In the genomic region with DNA sequence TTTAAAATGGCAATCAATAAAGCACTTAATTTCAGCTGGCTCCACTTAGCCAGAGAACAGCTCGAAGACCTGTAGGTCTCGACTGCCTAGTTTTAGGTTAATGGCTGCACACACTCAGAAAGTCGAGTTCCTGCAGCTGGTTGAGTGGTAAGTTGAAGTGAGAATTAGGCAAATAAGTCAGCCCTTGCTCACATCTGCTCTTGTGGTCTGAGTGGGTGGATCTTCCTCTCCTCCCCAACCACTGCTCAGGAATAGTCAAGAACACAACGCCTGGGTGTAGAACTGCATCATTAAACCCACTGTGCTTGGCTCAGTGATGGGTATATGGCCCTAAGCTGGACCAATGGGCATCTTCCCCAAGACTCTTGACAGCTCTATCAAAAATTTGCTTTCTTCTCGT, we compare ENCODE assay signal across 9 cellular contexts. TPM values are rescaled to one million over a fixed set of nuclear protein-coding genes. Genes with fewer than 3 reads are reported as not detected.
DNase-seq lines count a peak whose midpoint lies in the region; ATAC-seq and TF ChIP-seq lines count a peak whose summit lies in the region.
"Had no signal": no experiment of that assay in that cellular context is flagged by ENCODE, and none has a peak within 500 bp of the region (broad histone marks: within the 10 kb centered on the region; RNA-seq: fewer than 3 reads in every experiment).

No MANE protein-coding gene starts in this region.

- no peak for TF ChIP-seq CTCF in brain microvascular endothelial cell (IDR thresholded peaks at IDR 0.05; ENCODE audit: low read depth, low read length, missing control alignments)

- no peak overlapping the region for H3K27ac ChIP-seq in brain microvascular endothelial cell
- H3K27ac ChIP-seq: C4-2B had no signal

- peak; percentile 68 for ATAC-seq in HG03039 (IDR thresholded peaks at IDR 0.05; ENCODE audit: unreplicated experiment)
- ATAC-seq in T-helper 17 cell: peak; percentile 77
- peak; percentile 74 to 82 for ATAC-seq in stimulated activated naive B cell treated with anti-CD40 and anti-IgM and Interleukin-4, amounts not matched to agents 10 μg/mL and 1 μg/mL and 100 μg/mL, for 72 hours (replicated peaks)

- no peaks in the 10 kb centered on the region for H3K36me3 Mint-ChIP-seq in T-helper 17 cell (ENCODE audit: low read depth)
- peaks cover 0 to 6% of the 10 kb centered on the region in 2 donors for H3K36me3 Mint-ChIP-seq in stimulated activated naive B cell treated with anti-CD40 and anti-IgM and Interleukin-4, amounts not matched to agents 10 μg/mL and 1 μg/mL and 100 μg/mL, for 72 hours

- H3K4me3 ChIP-seq in brain microvascular endothelial cell (ENCODE audit: low read depth, low read length): no peak overlapping the region

- in situ Hi-C loops in brain microvascular endothelial cell (cut with HindIII; ENCODE audit: low pct_ligation_motif_present, low sequenced_read_pairs): no loop called here

- H3K27ac Mint-ChIP-seq in T-helper 17 cell: peak overlapping the region; percentile 76
- peak overlapping the region; percentile 61 for H3K27ac Mint-ChIP-seq in stimulated activated naive B cell treated with anti-CD40 and anti-IgM and Interleukin-4, amounts not matched to agents 10 μg/mL and 1 μg/mL and 100 μg/mL, for 72 hours

- H3K4me1 Mint-ChIP-seq in T-helper 17 cell: peaks cover 57% of the 10 kb centered on the region
- peaks cover 64 to 95% of the 10 kb centered on the region in 2 donors for H3K4me1 Mint-ChIP-seq in stimulated activated naive B cell treated with anti-CD40 and anti-IgM and Interleukin-4, amounts not matched to agents 10 μg/mL and 1 μg/mL and 100 μg/mL, for 72 hours

- H3K36me3 ChIP-seq in brain microvascular endothelial cell (replicated peaks): no peaks in the 10 kb centered on the region

- no peaks in the 10 kb centered on the region for H3K9me3 ChIP-seq in T-helper 17 cell (ENCODE audit: control insufficient read depth, low read length, poor library complexity, severe bottlenecking)

- H3K27me3 ChIP-seq in brain microvascular endothelial cell (replicated peaks): no peaks in the 10 kb centered on the region

- no peaks in the 10 kb centered on the region for H3K27me3 Mint-ChIP-seq in T-helper 17 cell
- H3K27me3 Mint-ChIP-seq in stimulated activated naive B cell treated with anti-CD40 and anti-IgM and Interleukin-4, amounts not matched to agents 10 μg/mL and 1 μg/mL and 100 μg/mL, for 72 hours: no peaks in the 10 kb centered on the region

- peak; percentile 7 for DNase-seq in activated gamma-delta T cell treated with anti-CD3 and anti-CD28 coated beads, Interleukin-2, amount 50 U/mL, for 16 hours (ENCODE audit: low read depth)
- DNase-seq in activated gamma-delta T cell (lab: John Stamatoyannopoulos, UW) (no peak), T-helper 17 cell (no peak), HuH-7.5 (ENCODE audit: low spot score) (no peak), brain microvascular endothelial cell (no peak)
- DNase-seq in stimulated activated naive B cell treated with anti-CD40 and anti-IgM and Interleukin-4, amounts not matched to agents 10 μg/mL and 1 μg/mL and 100 μg/mL, for 72 hours: peak; percentile 78
- DNase-seq in effector CD4-positive, alpha-beta T cell: no peak

- peak overlapping the region; percentile 45 for H3K4me3 Mint-ChIP-seq in T-helper 17 cell
- H3K4me3 Mint-ChIP-seq in stimulated activated naive B cell treated with anti-CD40 and anti-IgM and Interleukin-4, amounts not matched to agents 10 μg/mL and 1 μg/mL and 100 μg/mL, for 72 hours: peak overlapping the region; percentile 22 to 23

- peaks cover 0 to 7% of the 10 kb centered on the region in 2 donors for H3K9me3 Mint-ChIP-seq in stimulated activated naive B cell treated with anti-CD40 and anti-IgM and Interleukin-4, amounts not matched to agents 10 μg/mL and 1 μg/mL and 100 μg/mL, for 72 hours

RNA-seq across cellular contexts. Expression of gene ADAM19, which starts 20.9 kb away (rescaled TPM):
- 100 to 1,000 TPM; 130 to 140 TPM for total RNA-seq in T-helper 17 cell

RNA-seq across cellular contexts. Expression of gene SOX30, which starts 55.8 kb away (rescaled TPM):
- total RNA-seq in T-helper 17 cell: under 1 TPM in 1 of 2 donors, not detected in 1; 0.44 TPM

Comparison
In these comparisons a context has a peak if more than half of its experiments do, and no peak if none do; other contexts are left out.
1. DNase-seq: peak in activated gamma-delta T cell treated with anti-CD3 and anti-CD28 coated beads, Interleukin-2, amount 50 U/mL, for 16 hours (single experiment) and stimulated activated naive B cell treated with anti-CD40 and anti-IgM and Interleukin-4, amounts not matched to agents 10 μg/mL and 1 μg/mL and 100 μg/mL, for 72 hours (single experiment); none in activated gamma-delta T cell (single experiment), T-helper 17 cell (0 of 3), effector CD4-positive, alpha-beta T cell (single experiment), HuH-7.5 (single experiment) and brain microvascular endothelial cell (single experiment).
2. Peak in every context shown above with its lines, with median percentiles within 50 percentile points of each other: ATAC-seq.